25 cellular contexts compared by ENCODE assay signal in the genomic region with DNA sequence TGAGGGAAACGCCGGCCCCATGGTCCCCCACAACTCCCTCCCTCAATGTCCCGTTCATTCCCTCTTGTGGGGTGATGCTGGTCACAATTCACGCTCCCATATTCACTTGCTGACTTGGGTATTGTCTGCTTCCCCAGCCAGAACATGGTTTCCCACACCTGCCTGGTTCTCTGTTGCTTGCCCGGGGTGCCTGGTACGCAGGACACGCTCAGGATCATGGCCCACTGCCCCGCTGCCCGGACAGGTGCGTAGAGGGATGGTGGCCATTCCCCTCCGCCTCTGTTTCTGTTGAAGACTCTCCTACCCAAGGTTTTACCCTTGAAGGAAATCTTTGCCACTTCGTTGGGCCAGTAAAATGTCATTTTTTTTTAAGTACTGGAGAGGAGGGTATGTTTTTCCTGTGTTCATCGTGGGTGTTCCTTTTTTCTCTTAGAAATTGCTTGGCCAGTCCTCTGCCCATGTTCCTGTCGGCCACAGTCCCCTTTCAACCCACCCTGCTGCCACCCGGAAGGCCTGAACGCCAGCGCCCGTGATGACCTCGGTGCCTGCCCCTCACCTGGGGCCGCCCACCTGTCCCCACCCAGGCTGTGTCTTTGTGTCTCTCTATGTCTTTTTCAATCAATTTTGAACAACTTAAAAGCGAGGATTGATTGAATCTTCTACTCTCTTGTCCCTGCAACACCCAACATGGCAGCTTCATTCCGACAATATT. TPM values are rescaled to one million over a fixed set of nuclear protein-coding genes. Genes with fewer than 3 reads are reported as not detected.
DNase-seq lines count a peak whose midpoint lies in the region; ATAC-seq and TF ChIP-seq lines count a peak whose summit lies in the region.
"Had no signal": no experiment of that assay in that cellular context is flagged by ENCODE, and none has a peak within 500 bp of the region (broad histone marks: within the 10 kb centered on the region; RNA-seq: fewer than 3 reads in every experiment).

No MANE protein-coding gene starts in this region.

- no peaks in the 10 kb centered on the region for H3K79me2 ChIP-seq in hepatocyte

- intact Hi-C loops in CD14-positive monocyte (cut with micrococcal nuclease) (loop anchor here in 1 of 2 donors (5.0 kb wide), 1 partner anchor 444 kb away; no protein-coding TSS in a partner anchor), IMR-90 (cut with micrococcal nuclease) (no loop called here), MCF 10A (cut with micrococcal nuclease) (loop anchor here (10.0 kb wide), 1 partner anchor 547 kb away; a partner anchor contains a TSS)

- H2AK9ac ChIP-seq in IMR-90 (replicated peaks; ENCODE audit: low read depth, low read length, poor library complexity) = peak overlapping the region; percentile 24

- H3K9me3 ChIP-seq in IMR-90 (ENCODE audit: control insufficient read depth, insufficient read depth, low read length) (peaks cover 6% of the 10 kb centered on the region), hepatocyte (ENCODE audit: low read depth) (no peaks in the 10 kb centered on the region)
- H3K9me3 ChIP-seq: SJCRH30 had no signal

- WGBS in IMR-90 (ENCODE audit: extremely low coverage in 2 of 2, insufficient read length in 1 of 2), 2 experiments = 33% methylated on average over 3 of the region's 22 CpGs; no CpG with 5 or more reads in 1 of the 2 experiments
- 96% methylated on average over 22 of the region's 22 CpGs for WGBS in hepatocyte (ENCODE audit: low lambda C conversion rate, missing lambda C conversion rate)

- BruUV-seq in IMR-90 (replicated peaks; lab: Mats Ljungman, UMichigan) (no TSS peak), MCF 10A (replicated peaks; lab: Mats Ljungman, UMichigan) (no TSS peak)

- H3K79me1 ChIP-seq in IMR-90 (ENCODE audit: low read depth in 1 of 2, low read length in 2 of 2) = no peaks in the 10 kb centered on the region

- H3K36me3 Mint-ChIP-seq in CD14-positive monocyte = no peaks in the 10 kb centered on the region
- H3K36me3 Mint-ChIP-seq in progenitor cell of endocrine pancreas (ENCODE audit: insufficient read depth) = no peaks in the 10 kb centered on the region
- no peaks in the 10 kb centered on the region for H3K36me3 Mint-ChIP-seq in MCF 10A (ENCODE audit: insufficient read depth, unreplicated experiment)
- H3K36me3 Mint-ChIP-seq: CD4-positive, alpha-beta memory T cell had no signal

- TF ChIP-seq RAD21 in IMR-90 (IDR thresholded peaks at IDR 0.05; ENCODE audit: low read length) = no peak

- H3K27me3 ChIP-seq in IMR-90 (ENCODE audit: control insufficient read depth, insufficient read depth, low read length) (peaks cover 54% of the 10 kb centered on the region), hepatocyte (no peaks in the 10 kb centered on the region)
- H3K27me3 ChIP-seq: SJCRH30 had no signal

- no peak overlapping the region for H2BK120ac ChIP-seq in IMR-90 (ENCODE audit: low read depth, low read length)

- H3K9ac ChIP-seq in IMR-90 (ENCODE audit: low read depth, low read length) = no peak overlapping the region
- H3K9ac ChIP-seq: BLaER1 had no signal

- H3K27me3 Mint-ChIP-seq in CD14-positive monocyte (ENCODE audit: low read depth in 3 of 3) = peaks cover 15 to 34% (median 31%) of the 10 kb centered on the region in 3 donors
- H3K27me3 Mint-ChIP-seq in progenitor cell of endocrine pancreas = peaks cover 8% of the 10 kb centered on the region
- H3K27me3 Mint-ChIP-seq in MCF 10A (ENCODE audit: insufficient read depth, unreplicated experiment) = peaks cover 23% of the 10 kb centered on the region

- H3K9me3 Mint-ChIP-seq in CD14-positive monocyte (peaks cover 0 to 8% (median 4%) of the 10 kb centered on the region in 7 donors), progenitor cell of endocrine pancreas (ENCODE audit: low read depth) (no peaks in the 10 kb centered on the region), MCF 10A (ENCODE audit: unreplicated experiment) (no peaks in the 10 kb centered on the region)

- H2BK5ac ChIP-seq in IMR-90 (ENCODE audit: low read depth, low read length, poor library complexity, severe bottlenecking) = no peak overlapping the region

- H3K4me3 Mint-ChIP-seq in CD14-positive monocyte (no peak overlapping the region), progenitor cell of endocrine pancreas (ENCODE audit: low read depth) (no peak overlapping the region), MCF 10A (ENCODE audit: unreplicated experiment) (no peak overlapping the region)
- H3K4me3 Mint-ChIP-seq: CD4-positive, alpha-beta memory T cell had no signal

- no peak overlapping the region for H4K5ac ChIP-seq in IMR-90 (ENCODE audit: low read depth, low read length)

- TF ChIP-seq CTCF in CD14-positive monocyte (IDR thresholded peaks at IDR 0.05) (no peak), IMR-90 (conservative IDR thresholded peaks at IDR 0.05; ENCODE audit: low read depth, low read length) (no peak), hepatocyte (IDR thresholded peaks at IDR 0.05; ENCODE audit: poor library complexity) (no peak), progenitor cell of endocrine pancreas (IDR thresholded peaks at IDR 0.05; ENCODE audit: unreplicated experiment) (no peak), MCF 10A (IDR thresholded peaks at IDR 0.05; ENCODE audit: unreplicated experiment) (no peak)

- H3K27ac Mint-ChIP-seq in CD14-positive monocyte (no peak overlapping the region), progenitor cell of endocrine pancreas (peak overlapping the region; percentile 53), MCF 10A (ENCODE audit: low read depth, unreplicated experiment) (no peak overlapping the region)
- H3K27ac Mint-ChIP-seq: CD4-positive, alpha-beta memory T cell had no signal

- POLR2A ChIA-PET in IMR-90 (lab: Charles Lee; ENCODE audit: unreplicated experiment) = no interaction called here
- POLR2A ChIA-PET in MCF 10A (lab: Yijun Ruan, JAX) = interaction anchor here (1.1 kb wide), 1 partner anchor 192 kb away, joined by 3 read pairs; a partner anchor contains a TSS

- no peak overlapping the region for H2AFZ ChIP-seq in IMR-90 (replicated peaks; ENCODE audit: low read length, poor library complexity)
- no peak overlapping the region for H2AFZ ChIP-seq in hepatocyte

- no peak overlapping the region for H3K4me2 ChIP-seq in IMR-90 (ENCODE audit: low read depth, low read length)
- H3K4me2 ChIP-seq in hepatocyte = no peak overlapping the region
- H3K4me2 ChIP-seq: BLaER1 had no signal

- H3K4me3 ChIP-seq in IMR-90 (ENCODE audit: insufficient read depth, low read depth, low read length) (no peak overlapping the region), hepatocyte (no peak overlapping the region)
- H3K4me3 ChIP-seq: BLaER1, HAP-1, SJCRH30 had no signal

- no peak overlapping the region for H3K27ac ChIP-seq in IMR-90 (ENCODE audit: insufficient read depth, low read length)
- peak overlapping the region; percentile 87 for H3K27ac ChIP-seq in hepatocyte
- H3K27ac ChIP-seq: BLaER1, HL-60, RWPE1, SJCRH30 had no signal

- H3K4me1 ChIP-seq in IMR-90 (ENCODE audit: control insufficient read depth, insufficient read depth, low read length) (peaks cover 2% of the 10 kb centered on the region), hepatocyte (ENCODE audit: insufficient read depth) (peaks cover 32% of the 10 kb centered on the region)
- H3K4me1 ChIP-seq: HAP-1, SJCRH30 had no signal

- no peak for TF ChIP-seq POLR2A in IMR-90 (IDR thresholded peaks at IDR 0.05; ENCODE audit: low read depth, low read length)

- ATAC-seq in IMR-90 (ENCODE audit: low read depth) = no peak

- H2AK5ac ChIP-seq in IMR-90 (ENCODE audit: low read depth, low read length) = no peak overlapping the region

- no peak overlapping the region for H3K18ac ChIP-seq in IMR-90 (ENCODE audit: low read depth, low read length)

- no peak overlapping the region for H3K4ac ChIP-seq in IMR-90 (ENCODE audit: low read depth, low read length)

- no peak overlapping the region for H3K23ac ChIP-seq in IMR-90 (ENCODE audit: low read depth, low read length)

- H3K9me2 ChIP-seq in hepatocyte (replicated peaks; ENCODE audit: insufficient read depth) = no peaks in the 10 kb centered on the region

- no peak overlapping the region for H2BK15ac ChIP-seq in IMR-90 (ENCODE audit: low read depth, low read length)

- CTCF ChIA-PET in IMR-90 (lab: Yijun Ruan, JAX) = no interaction called here
- CTCF ChIA-PET in MCF 10A (lab: Yijun Ruan, JAX) = no interaction called here

- in situ Hi-C loops in IMR-90 (cut with MboI; ENCODE audit: low sequenced_read_pairs) = no loop called here

- no peak overlapping the region for H3K14ac ChIP-seq in IMR-90 (replicated peaks; ENCODE audit: low read depth, low read length)

- no peak overlapping the region for H2BK20ac ChIP-seq in IMR-90 (ENCODE audit: low read depth, low read length)

- H4K91ac ChIP-seq in IMR-90 (ENCODE audit: insufficient read depth, low read depth, low read length) = no peak overlapping the region

- H3K9me1 ChIP-seq in IMR-90 (ENCODE audit: insufficient read depth, low read length) = no peaks in the 10 kb centered on the region

- H4K8ac ChIP-seq in IMR-90 (ENCODE audit: low read depth in 2 of 2, low read length in 2 of 2) = no peak overlapping the region

- dilution Hi-C loops in IMR-90 (cut with HindIII; ENCODE audit: low sequenced_read_pairs, unreplicated experiment) = no loop called here

- DNase-seq in CD14-positive monocyte (ENCODE audit: low spot score) (peak; percentile 14), IMR-90 (no peak), hepatocyte (ENCODE audit: low spot score) (no peak), progenitor cell of endocrine pancreas (ENCODE audit: low spot score, unreplicated experiment) (no peak), NCI-H1105 treated with DMSO at 0.1 percent for 48 hours (lab: John Stamatoyannopoulos, UW) (no peak), anterior cingulate cortex (lab: John Stamatoyannopoulos, UW) (no peak), activated gamma-delta T cell treated with Interleukin-2 at 50 U/mL for 16 hours (no peak), MCF 10A (ENCODE audit: unreplicated experiment) (no peak)
- DNase-seq: CD4-positive, alpha-beta memory T cell; DND-41; KG1; NCI-H1105; NCI-H2081; NCI-H2171; NCI-H345; NCI-H524; NCI-H774; NK-92 treated with Interleukin-12 subunit alpha and Interleukin-12 subunit beta, amount 100 ng/mL, for 24 hours; SJCRH30 had no signal

- no peaks in the 10 kb centered on the region for H3K4me1 Mint-ChIP-seq in CD14-positive monocyte
- peaks cover 40% of the 10 kb centered on the region for H3K4me1 Mint-ChIP-seq in progenitor cell of endocrine pancreas (ENCODE audit: low read depth)
- no peaks in the 10 kb centered on the region for H3K4me1 Mint-ChIP-seq in MCF 10A (ENCODE audit: insufficient read depth, unreplicated experiment)

- H3K36me3 ChIP-seq in IMR-90 (ENCODE audit: control insufficient read depth, insufficient read depth, low read length) (no peaks in the 10 kb centered on the region), hepatocyte (replicated peaks; ENCODE audit: insufficient read depth, low read depth) (no peaks in the 10 kb centered on the region)
- H3K36me3 ChIP-seq: BLaER1, HAP-1, SJCRH30 had no signal

- H3K56ac ChIP-seq in IMR-90 (ENCODE audit: extremely low read depth, insufficient read depth, low read length) = no peak overlapping the region

- H4K20me1 ChIP-seq in IMR-90 (ENCODE audit: insufficient read depth, low read length) = no peaks in the 10 kb centered on the region
- no peaks in the 10 kb centered on the region for H4K20me1 ChIP-seq in hepatocyte (ENCODE audit: insufficient read depth, poor library complexity, severe bottlenecking)
- H4K20me1 ChIP-seq: BLaER1 had no signal

RNA-seq across cellular contexts. Expression of a gene that starts 38.2 kb away (rescaled TPM):
- polyA plus RNA-seq in CD14-positive monocyte (not detected), IMR-90 (2012; rRNA removed) (not detected in 2 replicates), hepatocyte (not detected in 2 replicates)
- total RNA-seq in IMR-90 (2012; rRNA removed) (not detected in 2 replicates), hepatocyte (not detected in 2 replicates), progenitor cell of endocrine pancreas (not detected in 2 replicates), MCF 10A (2022) (not detected in 2 replicates)
- not detected in 2 replicates for polyA plus RNA-seq in IMR-90 (2012; cell fraction: cytosol; rRNA removed)
- not detected in 2 replicates for polyA plus RNA-seq in IMR-90 (2012; cell fraction: nucleus; rRNA removed; ENCODE audit: low replicate concordance)
- total RNA-seq: A673; CD4-positive, alpha-beta memory T cell; HT-29; SJCRH30 had no signal
- polyA plus RNA-seq: CD4-positive, alpha-beta memory T cell had no signal
